27 cellular contexts compared by ENCODE assay signal in genomic region chr12:105951732-105952131, GRCh38.
"Had no signal": no experiment of that assay in that cellular context is flagged by ENCODE, and none has a peak within 500 bp of the region (broad histone marks: within the 10 kb centered on the region; RNA-seq: fewer than 3 reads in every experiment).

No MANE protein-coding gene starts in this region.

- H3K9me3 Mint-ChIP-seq: nephron had no signal

- H3K27me3 ChIP-seq: neutrophil, pancreas, right lobe of liver, sigmoid colon, suprapubic skin, testis, tibial artery, transverse colon, upper lobe of right lung, uterus had no signal

- H3K27ac ChIP-seq: neutrophil, pancreas, prostate gland, right lobe of liver, sigmoid colon, suprapubic skin, testis, tibial artery, transverse colon, upper lobe of right lung, uterus had no signal

- DNase-seq: naive thymus-derived CD4-positive, alpha-beta T cell; natural killer cell; nucleus accumbens; pancreas; retina; right cardiac atrium; right lobe of liver; sigmoid colon; small intestine; stimulated activated CD4-positive, alpha-beta T cell treated with anti-CD3 and anti-CD28 coated beads, Interleukin-15, amount 100 ng/mL, for 24 hours; stimulated activated CD4-positive, alpha-beta T cell treated with anti-CD3 and anti-CD28 coated beads, Interleukin-2, amount 100 ng/mL, for 24 hours; stimulated activated CD4-positive, alpha-beta T cell treated with anti-CD3 and anti-CD28 coated beads, Interleukin-2, amount 100 ng/mL, for 48 hours; stimulated activated CD4-positive, alpha-beta T cell treated with anti-CD3 and anti-CD28 coated beads, Interleukin-4, amount 100 ng/mL, for 24 hours; stimulated activated naive CD4-positive, alpha-beta T cell; stimulated activated naive CD8-positive, alpha-beta T cell treated with anti-CD3 and anti-CD28 coated beads, Interleukin-15, amount 100 ng/mL, for 72 hours; stimulated activated naive CD8-positive, alpha-beta T cell treated with anti-CD3 and anti-CD28 coated beads, Interleukin-15, Interleukin-2, amounts not matched to agents 100 U/mL and 50 U/mL, for 24 hours; testis; tibial artery; transverse colon; upper lobe of right lung; uterus had no signal

- H3K36me3 ChIP-seq: neutrophil, pancreas, prostate gland, right lobe of liver, sigmoid colon, suprapubic skin, tibial artery, transverse colon, upper lobe of right lung, uterus had no signal

- H3K4me3 Mint-ChIP-seq: naive thymus-derived CD4-positive, alpha-beta T cell; natural killer cell; nephron; stimulated activated memory B cell treated with anti-CD40 and anti-IgM and Interleukin-4, amounts not matched to agents 10 μg/mL and 1 μg/mL and 100 μg/mL, for 72 hours; stimulated activated naive CD8-positive, alpha-beta T cell treated with anti-CD3 and anti-CD28 coated beads, Interleukin-15, amount 100 ng/mL, for 72 hours; type B pancreatic cell had no signal

- H3K4me1 Mint-ChIP-seq: naive thymus-derived CD4-positive, alpha-beta T cell; natural killer cell; stimulated activated memory B cell treated with anti-CD40 and anti-IgM and Interleukin-4, amounts not matched to agents 10 μg/mL and 1 μg/mL and 100 μg/mL, for 72 hours; stimulated activated naive CD8-positive, alpha-beta T cell treated with anti-CD3 and anti-CD28 coated beads, Interleukin-15, amount 100 ng/mL, for 72 hours had no signal

- ATAC-seq: naive thymus-derived CD4-positive, alpha-beta T cell; natural killer cell; pancreas; right lobe of liver; stimulated activated memory B cell treated with anti-CD40 and anti-IgM and Interleukin-4, amounts not matched to agents 10 μg/mL and 1 μg/mL and 100 μg/mL, for 72 hours; stimulated activated naive CD8-positive, alpha-beta T cell treated with anti-CD3 and anti-CD28 coated beads, Interleukin-15, amount 100 ng/mL, for 72 hours; stimulated activated naive CD8-positive, alpha-beta T cell treated with anti-CD3 and anti-CD28 coated beads, Interleukin-15, Interleukin-2, amounts not matched to agents 100 U/mL and 50 U/mL, for 24 hours; upper lobe of right lung had no signal

- H3K4me3 ChIP-seq: pancreas, prostate gland, right lobe of liver, sigmoid colon, suprapubic skin, testis, tibial artery, transverse colon, upper lobe of right lung, uterus had no signal

- H3K4me1 ChIP-seq: pancreas, prostate gland, right lobe of liver, suprapubic skin, testis, transverse colon, uterus had no signal

- H3K27ac Mint-ChIP-seq: naive thymus-derived CD4-positive, alpha-beta T cell; natural killer cell; stimulated activated memory B cell treated with anti-CD40 and anti-IgM and Interleukin-4, amounts not matched to agents 10 μg/mL and 1 μg/mL and 100 μg/mL, for 72 hours; stimulated activated naive CD8-positive, alpha-beta T cell treated with anti-CD3 and anti-CD28 coated beads, Interleukin-15, amount 100 ng/mL, for 72 hours; type B pancreatic cell had no signal

- H3K36me3 Mint-ChIP-seq: naive thymus-derived CD4-positive, alpha-beta T cell; natural killer cell; stimulated activated memory B cell treated with anti-CD40 and anti-IgM and Interleukin-4, amounts not matched to agents 10 μg/mL and 1 μg/mL and 100 μg/mL, for 72 hours; type B pancreatic cell had no signal

- H3K9me3 ChIP-seq: neutrophil, pancreas, prostate gland, right lobe of liver, sigmoid colon, suprapubic skin, testis, tibial artery, transverse colon, upper lobe of right lung, uterus had no signal
